Comparison of ENCODE assay signal across 13 cellular contexts in genomic region chr1:208834346-208835081, GRCh38.
DNase-seq lines count a peak whose midpoint lies in the region; ATAC-seq and TF ChIP-seq lines count a peak whose summit lies in the region.
"Had no signal": no experiment of that assay in that cellular context is flagged by ENCODE, and none has a peak within 500 bp of the region (broad histone marks: within the 10 kb centered on the region; RNA-seq: fewer than 3 reads in every experiment).

No MANE protein-coding gene starts in this region.

- in situ Hi-C loops in brain microvascular endothelial cell (cut with HindIII; ENCODE audit: low pct_ligation_motif_present, low sequenced_read_pairs) = no loop called here

- no peaks in the 10 kb centered on the region for H3K9me3 Mint-ChIP-seq in mesothelial cell of epicardium
- H3K9me3 Mint-ChIP-seq: IgD-negative memory B cell had no signal

- H3K27ac Mint-ChIP-seq in mesothelial cell of epicardium = peak overlapping the region; percentile 63
- H3K27ac Mint-ChIP-seq: IgD-negative memory B cell had no signal

- peaks cover 31% of the 10 kb centered on the region for H3K4me1 Mint-ChIP-seq in mesothelial cell of epicardium
- H3K4me1 Mint-ChIP-seq: IgD-negative memory B cell had no signal

- no peaks in the 10 kb centered on the region for H3K36me3 Mint-ChIP-seq in mesothelial cell of epicardium
- H3K36me3 Mint-ChIP-seq: IgD-negative memory B cell had no signal

- DNase-seq in DMS153 (lab: John Stamatoyannopoulos, UW) (peak; percentile 74), NCI-H2081 treated with DMSO at 0.1 percent for 48 hours (lab: John Stamatoyannopoulos, UW) (peak; percentile 89), brain microvascular endothelial cell (peak; percentile 2), mesothelial cell of epicardium (ENCODE audit: low spot score in 2 of 2, unreplicated experiment in 2 of 2) (peak in 1 of 2 experiments; percentile 47), HPDE6-E6E7 (ENCODE audit: extremely low spot score) (no peak)
- no peak for DNase-seq in stimulated activated CD4-positive, alpha-beta T cell treated with anti-CD3 and anti-CD28 coated beads, Interleukin-4, amount 100 ng/mL, for 4 hours
- DNase-seq: GF-D8, NCI-H226 had no signal

- TF ChIP-seq CTCF in brain microvascular endothelial cell (IDR thresholded peaks at IDR 0.05; ENCODE audit: low read depth, low read length, missing control alignments) (no peak), mesothelial cell of epicardium (IDR thresholded peaks at IDR 0.05; ENCODE audit: unreplicated experiment) (no peak)

- H3K27ac ChIP-seq in brain microvascular endothelial cell = no peak overlapping the region
- H3K27ac ChIP-seq: suprapubic skin had no signal

- H3K36me3 ChIP-seq in brain microvascular endothelial cell (replicated peaks) = no peaks in the 10 kb centered on the region
- H3K36me3 ChIP-seq: suprapubic skin had no signal

- no peaks in the 10 kb centered on the region for H3K27me3 ChIP-seq in brain microvascular endothelial cell (replicated peaks)
- H3K27me3 ChIP-seq: suprapubic skin had no signal

- peak overlapping the region; percentile 16 for H3K4me3 Mint-ChIP-seq in mesothelial cell of epicardium
- H3K4me3 Mint-ChIP-seq: IgD-negative memory B cell had no signal

- H3K4me3 ChIP-seq in brain microvascular endothelial cell (ENCODE audit: low read depth, low read length) = no peak overlapping the region
- H3K4me3 ChIP-seq: suprapubic skin had no signal

- ATAC-seq in GM21786 (IDR thresholded peaks at IDR 0.05; ENCODE audit: unreplicated experiment) = no peak
- ATAC-seq in HG03439 (IDR thresholded peaks at IDR 0.05; ENCODE audit: unreplicated experiment) = no peak
- ATAC-seq: esophagus mucosa had no signal

- H3K27me3 Mint-ChIP-seq in mesothelial cell of epicardium (ENCODE audit: low read depth) = peaks cover 19% of the 10 kb centered on the region

Comparison
In these comparisons a context has a peak if more than half of its experiments do, and no peak if none do; other contexts are left out.
1. DNase-seq: peak in DMS153 (single experiment), NCI-H2081 treated with DMSO at 0.1 percent for 48 hours (single experiment) and brain microvascular endothelial cell (single experiment); none in HPDE6-E6E7 (single experiment) and stimulated activated CD4-positive, alpha-beta T cell treated with anti-CD3 and anti-CD28 coated beads, Interleukin-4, amount 100 ng/mL, for 4 hours (0 of 2).